1 cellular context compared by ENCODE assay signal in the genomic region with DNA sequence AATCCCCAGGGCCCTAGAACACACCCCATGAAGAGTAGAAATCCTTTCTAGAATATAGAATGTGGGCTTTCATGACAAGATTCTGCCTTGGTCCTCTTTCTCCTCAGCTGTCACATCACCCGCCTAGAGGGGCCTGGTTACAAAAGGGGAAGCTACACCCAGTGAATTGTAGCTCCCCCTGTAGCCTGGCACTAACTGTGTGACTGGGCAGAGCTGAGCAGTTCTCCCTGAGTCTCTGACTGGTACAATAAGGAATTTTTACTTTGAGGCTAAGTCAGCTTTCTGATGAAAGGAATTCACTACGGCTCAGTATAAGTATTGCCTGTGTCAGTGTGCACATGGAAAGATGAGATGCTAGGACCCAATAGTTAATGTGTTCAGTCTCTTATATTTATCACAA.
TF ChIP-seq lines count a peak whose summit lies in the region.

No MANE protein-coding gene starts in this region.

TF ChIP-seq in GM23338, 12 proteins besides CTCF, POLR2A, EP300 and RAD21 (continued from another document):
- TF ChIP-seq POLR2AphosphoS5 (IDR thresholded peaks at IDR 0.05; ENCODE audit: low read depth) (no peak), EZH2phosphoT487 (IDR thresholded peaks at IDR 0.05; ENCODE audit: unreplicated experiment) (no peak), ZNF114 (CRISPR knock-in tag; IDR thresholded peaks at IDR 0.05) (no peak), STAT1 (IDR thresholded peaks at IDR 0.05; ENCODE audit: unreplicated experiment) (no peak), JUNB (IDR thresholded peaks at IDR 0.05; ENCODE audit: unreplicated experiment) (no peak)
- TF ChIP-seq, protein P1, sequence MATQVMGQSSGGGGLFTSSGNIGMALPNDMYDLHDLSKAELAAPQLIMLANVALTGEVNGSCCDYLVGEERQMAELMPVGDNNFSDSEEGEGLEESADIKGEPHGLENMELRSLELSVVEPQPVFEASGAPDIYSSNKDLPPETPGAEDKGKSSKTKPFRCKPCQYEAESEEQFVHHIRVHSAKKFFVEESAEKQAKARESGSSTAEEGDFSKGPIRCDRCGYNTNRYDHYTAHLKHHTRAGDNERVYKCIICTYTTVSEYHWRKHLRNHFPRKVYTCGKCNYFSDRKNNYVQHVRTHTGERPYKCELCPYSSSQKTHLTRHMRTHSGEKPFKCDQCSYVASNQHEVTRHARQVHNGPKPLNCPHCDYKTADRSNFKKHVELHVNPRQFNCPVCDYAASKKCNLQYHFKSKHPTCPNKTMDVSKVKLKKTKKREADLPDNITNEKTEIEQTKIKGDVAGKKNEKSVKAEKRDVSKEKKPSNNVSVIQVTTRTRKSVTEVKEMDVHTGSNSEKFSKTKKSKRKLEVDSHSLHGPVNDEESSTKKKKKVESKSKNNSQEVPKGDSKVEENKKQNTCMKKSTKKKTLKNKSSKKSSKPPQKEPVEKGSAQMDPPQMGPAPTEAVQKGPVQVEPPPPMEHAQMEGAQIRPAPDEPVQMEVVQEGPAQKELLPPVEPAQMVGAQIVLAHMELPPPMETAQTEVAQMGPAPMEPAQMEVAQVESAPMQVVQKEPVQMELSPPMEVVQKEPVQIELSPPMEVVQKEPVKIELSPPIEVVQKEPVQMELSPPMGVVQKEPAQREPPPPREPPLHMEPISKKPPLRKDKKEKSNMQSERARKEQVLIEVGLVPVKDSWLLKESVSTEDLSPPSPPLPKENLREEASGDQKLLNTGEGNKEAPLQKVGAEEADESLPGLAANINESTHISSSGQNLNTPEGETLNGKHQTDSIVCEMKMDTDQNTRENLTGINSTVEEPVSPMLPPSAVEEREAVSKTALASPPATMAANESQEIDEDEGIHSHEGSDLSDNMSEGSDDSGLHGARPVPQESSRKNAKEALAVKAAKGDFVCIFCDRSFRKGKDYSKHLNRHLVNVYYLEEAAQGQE (IDR thresholded peaks at IDR 0.05; ENCODE audit: unreplicated experiment): no peak
